Comparison of ENCODE assay signal across 22 cellular contexts in the genomic region with DNA sequence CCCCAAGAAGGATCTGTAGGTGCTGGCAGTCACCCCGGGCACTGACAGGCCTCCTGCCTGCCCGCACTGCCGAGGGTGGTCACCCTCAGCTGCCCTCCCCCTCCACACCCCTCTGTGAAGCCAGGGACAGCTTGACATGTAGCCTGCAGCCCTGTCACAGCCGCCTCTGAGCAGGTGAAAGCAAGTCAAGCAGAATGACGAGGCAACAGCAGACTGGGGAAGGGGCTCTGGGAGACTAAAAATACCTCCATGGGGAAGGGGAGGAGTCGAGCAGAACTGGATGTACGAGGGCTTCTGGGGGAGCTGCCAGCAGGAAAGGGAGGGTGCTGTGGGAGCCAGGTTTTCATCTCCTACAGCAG.
DNase-seq lines count a peak whose midpoint lies in the region; ATAC-seq, FAIRE-seq and TF ChIP-seq lines count a peak whose summit lies in the region.
"Had no signal": no experiment of that assay in that cellular context is flagged by ENCODE, and none has a peak within 500 bp of the region (broad histone marks: within the 10 kb centered on the region; RNA-seq: fewer than 3 reads in every experiment).

No MANE protein-coding gene starts in this region.

- no peaks in the 10 kb centered on the region for H3K9me3 Mint-ChIP-seq in central memory CD8-positive, alpha-beta T cell
- no peaks in the 10 kb centered on the region for H3K9me3 Mint-ChIP-seq in progenitor cell of endocrine pancreas (ENCODE audit: low read depth)
- H3K9me3 Mint-ChIP-seq: naive thymus-derived CD8-positive, alpha-beta T cell had no signal

- TF ChIP-seq POLR2A in gastrocnemius medialis (IDR thresholded peaks at IDR 0.05): no peak

- H3K4me1 Mint-ChIP-seq in central memory CD8-positive, alpha-beta T cell: peaks cover 50% of the 10 kb centered on the region
- H3K4me1 Mint-ChIP-seq in progenitor cell of endocrine pancreas (ENCODE audit: low read depth): no peaks in the 10 kb centered on the region

- H3K9me3 ChIP-seq in kidney (ENCODE audit: control insufficient read depth in 1 of 2, low read length in 2 of 2) (no peaks in the 10 kb centered on the region), gastrocnemius medialis (no peaks in the 10 kb centered on the region)
- H3K9me3 ChIP-seq: stomach, vagina had no signal

- H3K27ac ChIP-seq in kidney (ENCODE audit: low read depth in 2 of 2, low read length in 2 of 2) (peak overlapping the region in 1 of 2 donors; percentile 43), gastrocnemius medialis (peak overlapping the region; percentile 90 to 94 (median 92))
- H3K27ac ChIP-seq: stomach, vagina had no signal

- TF ChIP-seq CTCF in kidney (IDR thresholded peaks at IDR 0.05; ENCODE audit: borderline replicate concordance, extremely low read depth, insufficient read depth) (no peak), gastrocnemius medialis (IDR thresholded peaks at IDR 0.05 in 4 of 5, conservative IDR thresholded peaks at IDR 0.05 in 1 of 5) (no peak), progenitor cell of endocrine pancreas (IDR thresholded peaks at IDR 0.05; ENCODE audit: unreplicated experiment) (no peak)

- no peak overlapping the region for H3K27ac Mint-ChIP-seq in central memory CD8-positive, alpha-beta T cell (ENCODE audit: low read depth)
- H3K27ac Mint-ChIP-seq in progenitor cell of endocrine pancreas: no peak overlapping the region

- H3K9ac ChIP-seq in kidney (ENCODE audit: low read length in 2 of 2): no peak overlapping the region

- H3K36me3 Mint-ChIP-seq in central memory CD8-positive, alpha-beta T cell (ENCODE audit: insufficient read depth): peaks cover 3% of the 10 kb centered on the region
- no peaks in the 10 kb centered on the region for H3K36me3 Mint-ChIP-seq in progenitor cell of endocrine pancreas (ENCODE audit: insufficient read depth)
- H3K36me3 Mint-ChIP-seq: naive thymus-derived CD8-positive, alpha-beta T cell had no signal

- H3K4me1 ChIP-seq in kidney (ENCODE audit: control insufficient read depth in 1 of 2, insufficient read depth in 1 of 2, low read depth in 1 of 2, low read length in 2 of 2) (peaks cover 15 to 16% of the 10 kb centered on the region in 2 donors), gastrocnemius medialis (peaks cover 41 to 45% of the 10 kb centered on the region in 2 donors)
- H3K4me1 ChIP-seq: vagina had no signal

- peak overlapping the region; percentile 67 for H3K4me3 Mint-ChIP-seq in central memory CD8-positive, alpha-beta T cell
- no peak overlapping the region for H3K4me3 Mint-ChIP-seq in progenitor cell of endocrine pancreas (ENCODE audit: low read depth)

- ATAC-seq in central memory CD8-positive, alpha-beta T cell (replicated peaks; ENCODE audit: extremely low read depth, poor library complexity, severe bottlenecking): no peak
- ATAC-seq in gastrocnemius medialis: peak; percentile 43 to 48
- ATAC-seq: naive thymus-derived CD8-positive, alpha-beta T cell had no signal

- in situ Hi-C loops in gastrocnemius medialis (cut with MboI; ENCODE audit: low sequenced_read_pairs in 4 of 4): no loop called here

- no peaks in the 10 kb centered on the region for H3K27me3 Mint-ChIP-seq in central memory CD8-positive, alpha-beta T cell
- peaks cover 8% of the 10 kb centered on the region for H3K27me3 Mint-ChIP-seq in progenitor cell of endocrine pancreas
- H3K27me3 Mint-ChIP-seq: naive thymus-derived CD8-positive, alpha-beta T cell had no signal

- no peak for DNase-seq in HTR-8/SVneo (ENCODE audit: insufficient read length, low spot score)
- DNase-seq in central memory CD8-positive, alpha-beta T cell (ENCODE audit: low spot score in 2 of 2): no peak
- peak; percentile 81 for DNase-seq in kidney
- DNase-seq in gastrocnemius medialis: peak; percentile 48 to 81
- DNase-seq in SIG-M5 (lab: John Stamatoyannopoulos, UW): no peak
- DNase-seq in progenitor cell of endocrine pancreas (ENCODE audit: low spot score, unreplicated experiment): no peak
- DNase-seq in urothelium cell line (ENCODE audit: low spot score): no peak
- no peak for DNase-seq in foreskin melanocyte
- DNase-seq: activated CD4-positive, alpha-beta T cell treated with anti-CD3 and anti-CD28 coated beads for 48 hours; activated CD8-positive, alpha-beta memory T cell treated with anti-CD3 and anti-CD28 coated beads, Interleukin-2, amount 50 U/mL, for 4 hours; activated naive CD4-positive, alpha-beta T cell; cortex of kidney; MV-4-11; naive thymus-derived CD8-positive, alpha-beta T cell; NCI-H2029; NCI-H446 treated with DMSO at 0.1 percent for 48 hours; stomach had no signal

- H3K36me3 ChIP-seq in kidney (ENCODE audit: control insufficient read depth in 1 of 2, insufficient read depth in 2 of 2, low read length in 2 of 2) (no peaks in the 10 kb centered on the region), gastrocnemius medialis (no peaks in the 10 kb centered on the region)
- H3K36me3 ChIP-seq: stomach, vagina had no signal

- H3K4me3 ChIP-seq in kidney (ENCODE audit: low read length in 2 of 2): no peak overlapping the region
- H3K4me3 ChIP-seq in gastrocnemius medialis: peak overlapping the region in 3 of 4 donors; percentile 4 to 13 (median 11)
- H3K4me3 ChIP-seq: K562, lung, stomach, vagina had no signal

- no peaks in the 10 kb centered on the region for H3K27me3 ChIP-seq in gastrocnemius medialis
- H3K27me3 ChIP-seq: stomach, vagina had no signal

- FAIRE-seq in HTR-8/SVneo (lab: Jason Lieb, UNC): peak; percentile 84
- no peak for FAIRE-seq in kidney (lab: Jason Lieb, UNC)
- FAIRE-seq in urothelium cell line (lab: Jason Lieb, UNC): no peak
- FAIRE-seq: frontal cortex, K562, TTC549 had no signal

- intact Hi-C loops in kidney (cut with DNase I): no loop called here
- intact Hi-C loops in gastrocnemius medialis (cut with DNase I; ENCODE audit: low total_unique reads): loop anchor here (2.0 to 10.0 kb wide), 4 partner anchors 154 to 201 kb away; a partner anchor contains a TSS

Comparison
In these comparisons a context has a peak if more than half of its experiments do, and no peak if none do; other contexts are left out.
1. DNase-seq: peak in kidney (single experiment) and gastrocnemius medialis (2 of 2); none in HTR-8/SVneo (single experiment), central memory CD8-positive, alpha-beta T cell (0 of 2), SIG-M5 (single experiment), progenitor cell of endocrine pancreas (single experiment), urothelium cell line (single experiment) and foreskin melanocyte (single experiment).
2. H3K4me3 ChIP-seq: peak in gastrocnemius medialis (3 of 4); none in kidney (0 of 2).